ENCODE assay signal across 25 cellular contexts in genomic region chr4:85708468-85708867, GRCh38.
A peak's percentile ranks its signal among the peaks of the same experiment; 100 is the strongest.
DNase-seq lines count a peak whose midpoint lies in the region; ATAC-seq and TF ChIP-seq lines count a peak whose summit lies in the region.
"Had no signal": no experiment of that assay in that cellular context is flagged by ENCODE, and none has a peak within 500 bp of the region (broad histone marks: within the 10 kb centered on the region; RNA-seq: fewer than 3 reads in every experiment).

No MANE protein-coding gene starts in this region.

- no peaks in the 10 kb centered on the region for H3K27me3 Mint-ChIP-seq in activated B cell treated with CpG ODN at 0.5 μM for 24 hours
- H3K27me3 Mint-ChIP-seq: activated CD4-positive, alpha-beta T cell treated with anti-CD3 and anti-CD28 coated beads, Interleukin-2, amount 10 ng/mL, durations not matched to agents 24 days and 14 days; CD4-positive, alpha-beta T cell; effector memory CD8-positive, alpha-beta T cell; stimulated activated naive CD8-positive, alpha-beta T cell treated with anti-CD3 and anti-CD28 coated beads, Interleukin-15, amount 100 ng/mL, for 72 hours; T-helper 17 cell had no signal

- no peak overlapping the region for H2AFZ ChIP-seq in PC-3 (ENCODE audit: low read length)

- H3K9me2 ChIP-seq in PC-3 (replicated peaks; ENCODE audit: low read length) = no peaks in the 10 kb centered on the region

- H3K27me3 ChIP-seq in neutrophil (no peaks in the 10 kb centered on the region), PC-3 (ENCODE audit: low read length) (no peaks in the 10 kb centered on the region)
- H3K27me3 ChIP-seq: adrenal gland, brain microvascular endothelial cell, Peyer's patch, SJSA1, thyroid gland had no signal

- intact Hi-C loops in activated B cell treated with CpG ODN at 0.5 μM for 24 hours (cut with micrococcal nuclease) = loop anchor here (1.0 to 10.0 kb wide), 3 partner anchors 9 to 1296 kb away; no protein-coding TSS in a partner anchor
- intact Hi-C loops in PC-3 (cut with micrococcal nuclease) = no loop called here

- H3F3A ChIP-seq in PC-3 (ENCODE audit: low read length, unreplicated experiment) = no peaks in the 10 kb centered on the region

- no peak overlapping the region for H3K4me3 ChIP-seq in neutrophil (ENCODE audit: low read depth in 1 of 2, low read length in 1 of 2)
- no peak overlapping the region for H3K4me3 ChIP-seq in PC-3 (ENCODE audit: low read length)
- H3K4me3 ChIP-seq: adrenal gland, Peyer's patch, SJSA1, thyroid gland had no signal

- peaks cover 31 to 36% of the 10 kb centered on the region in 2 experiments for H3K4me1 ChIP-seq in neutrophil (ENCODE audit: control insufficient read depth in 1 of 2, insufficient read depth in 1 of 2, low read depth in 1 of 2, low read length in 1 of 2)
- no peaks in the 10 kb centered on the region for H3K4me1 ChIP-seq in PC-3 (ENCODE audit: insufficient read depth, low read length)
- H3K4me1 ChIP-seq: adrenal gland, Peyer's patch, SJSA1, thyroid gland had no signal

- H3K9ac ChIP-seq in PC-3 (ENCODE audit: low read length) = no peak overlapping the region

- peak overlapping the region; percentile 78 for H3K27ac Mint-ChIP-seq in activated B cell treated with CpG ODN at 0.5 μM for 24 hours
- H3K27ac Mint-ChIP-seq: activated CD4-positive, alpha-beta T cell treated with anti-CD3 and anti-CD28 coated beads, Interleukin-2, amount 10 ng/mL, durations not matched to agents 24 days and 14 days; activated T-cell treated with anti-CD3 and anti-CD28 coated beads, Interleukin-2, amount 50 U/mL, for 72 hours; CD4-positive, alpha-beta T cell; effector memory CD8-positive, alpha-beta T cell; naive thymus-derived CD8-positive, alpha-beta T cell; stimulated activated naive CD8-positive, alpha-beta T cell treated with anti-CD3 and anti-CD28 coated beads, Interleukin-15, amount 100 ng/mL, for 72 hours; T-helper 17 cell had no signal

- peak overlapping the region; percentile 39 for H3K4me3 Mint-ChIP-seq in activated B cell treated with CpG ODN at 0.5 μM for 24 hours
- H3K4me3 Mint-ChIP-seq: activated CD4-positive, alpha-beta T cell treated with anti-CD3 and anti-CD28 coated beads, Interleukin-2, amount 10 ng/mL, durations not matched to agents 24 days and 14 days; activated T-cell treated with anti-CD3 and anti-CD28 coated beads, Interleukin-2, amount 50 U/mL, for 72 hours; CD4-positive, alpha-beta T cell; effector memory CD8-positive, alpha-beta T cell; stimulated activated naive CD8-positive, alpha-beta T cell treated with anti-CD3 and anti-CD28 coated beads, Interleukin-15, amount 100 ng/mL, for 72 hours; T-helper 17 cell had no signal

- no peaks in the 10 kb centered on the region for H4K20me1 ChIP-seq in PC-3 (ENCODE audit: low read length)

- peaks cover 32% of the 10 kb centered on the region for H3K36me3 Mint-ChIP-seq in activated B cell treated with CpG ODN at 0.5 μM for 24 hours (ENCODE audit: low read depth)
- H3K36me3 Mint-ChIP-seq: naive thymus-derived CD8-positive, alpha-beta T cell had no signal

- POLR2A ChIA-PET in activated B cell treated with CpG ODN at 0.5 μM for 24 hours (lab: Charles Lee) = interaction anchor here (0.6 to 1.9 kb wide), 4 partner anchors 17 to 233 kb away, joined by 3 to 7 read pairs (median 4); partner anchors contain the start of gene ARHGAP24
- POLR2A ChIA-PET in PC-3 (lab: Charles Lee; ENCODE audit: unreplicated experiment) = no interaction called here

- peak overlapping the region; percentile 6 for H3K27ac ChIP-seq in neutrophil
- H3K27ac ChIP-seq in PC-3 (ENCODE audit: low read length) = no peak overlapping the region
- H3K27ac ChIP-seq: brain microvascular endothelial cell, SJSA1, thyroid gland had no signal

- peak; percentile 24 for DNase-seq in D341Med (ENCODE audit: low spot score)
- DNase-seq in KBM-7 = peak; percentile 2
- DNase-seq in activated B cell treated with CpG ODN at 0.5 μM for 24 hours = no peak
- DNase-seq in PC-3 = no peak
- DNase-seq in activated T-cell treated with anti-CD3 and anti-CD28 coated beads, Interleukin-2, amount 50 U/mL, for 48 hours = no peak
- DNase-seq: activated CD4-positive, alpha-beta T cell treated with anti-CD3 and anti-CD28 coated beads, Interleukin-2, amount 10 ng/mL, durations not matched to agents 24 days and 14 days; activated naive CD4-positive, alpha-beta T cell treated with Interleukin-2 at 50 U/mL for 16 hours; activated T-cell treated with anti-CD3 and anti-CD28 coated beads, Interleukin-2, amount 50 U/mL, for 72 hours; adrenal gland; brain microvascular endothelial cell; CD4-positive, alpha-beta T cell; DMS153; effector memory CD8-positive, alpha-beta T cell; H7; naive thymus-derived CD8-positive, alpha-beta T cell; NCI-H2081 treated with DMSO at 0.1 percent for 48 hours; Peyer's patch; retina; stimulated activated naive CD8-positive, alpha-beta T cell treated with anti-CD3 and anti-CD28 coated beads, Interleukin-15, amount 100 ng/mL, for 72 hours; T-helper 17 cell; thyroid gland had no signal

- peaks cover 64% of the 10 kb centered on the region for H3K4me1 Mint-ChIP-seq in activated B cell treated with CpG ODN at 0.5 μM for 24 hours
- H3K4me1 Mint-ChIP-seq: activated CD4-positive, alpha-beta T cell treated with anti-CD3 and anti-CD28 coated beads, Interleukin-2, amount 10 ng/mL, durations not matched to agents 24 days and 14 days; stimulated activated naive CD8-positive, alpha-beta T cell treated with anti-CD3 and anti-CD28 coated beads, Interleukin-15, amount 100 ng/mL, for 72 hours; T-helper 17 cell had no signal

- in situ Hi-C loops in KBM-7 (cut with MboI; ENCODE audit: low pct_unique_long_range_greater_than_20kb, low sequenced_read_pairs) = no loop called here

- H3K4me2 ChIP-seq in PC-3 (ENCODE audit: low read length) = no peak overlapping the region

- no TSS peak for BruUV-seq in PC-3 (replicated peaks; lab: Mats Ljungman, UMichigan)

- no peaks in the 10 kb centered on the region for H3K79me2 ChIP-seq in PC-3 (ENCODE audit: low read length)

- CTCF ChIA-PET in activated B cell treated with CpG ODN at 0.5 μM for 24 hours (lab: Charles Lee) (no interaction called here), PC-3 (lab: Charles Lee) (no interaction called here)

- TF ChIP-seq CTCF in activated B cell treated with CpG ODN at 0.5 μM for 24 hours (IDR thresholded peaks at IDR 0.05) (no peak), neutrophil (IDR thresholded peaks at IDR 0.05) (no peak), PC-3 (conservative IDR thresholded peaks at IDR 0.05; ENCODE audit: low read depth, low read length) (no peak)

- peaks cover 5% of the 10 kb centered on the region for H3K9me3 Mint-ChIP-seq in activated B cell treated with CpG ODN at 0.5 μM for 24 hours
- H3K9me3 Mint-ChIP-seq: activated CD4-positive, alpha-beta T cell treated with anti-CD3 and anti-CD28 coated beads, Interleukin-2, amount 10 ng/mL, durations not matched to agents 24 days and 14 days; activated T-cell treated with anti-CD3 and anti-CD28 coated beads, Interleukin-2, amount 50 U/mL, for 72 hours; CD4-positive, alpha-beta T cell had no signal

- H3K36me3 ChIP-seq in neutrophil (no peaks in the 10 kb centered on the region), PC-3 (ENCODE audit: low read depth, low read length) (no peaks in the 10 kb centered on the region)
- H3K36me3 ChIP-seq: adrenal gland, brain microvascular endothelial cell, Peyer's patch, SJSA1, thyroid gland had no signal

- no peaks in the 10 kb centered on the region for H3K9me3 ChIP-seq in neutrophil
- no peaks in the 10 kb centered on the region for H3K9me3 ChIP-seq in PC-3 (ENCODE audit: low read length)
- H3K9me3 ChIP-seq: adrenal gland, Peyer's patch, SJSA1, thyroid gland had no signal

- no peak for ATAC-seq in activated B cell treated with CpG ODN at 0.5 μM for 24 hours (ENCODE audit: low read depth)
- ATAC-seq in PC-3 = no peak
- no peak for ATAC-seq in HG03196 (IDR thresholded peaks at IDR 0.05; ENCODE audit: unreplicated experiment)
- ATAC-seq: activated T-cell treated with anti-CD3 and anti-CD28 coated beads, Interleukin-2, amount 50 U/mL, for 72 hours; effector memory CD8-positive, alpha-beta T cell; esophagus mucosa; naive thymus-derived CD8-positive, alpha-beta T cell; stimulated activated naive CD8-positive, alpha-beta T cell treated with anti-CD3 and anti-CD28 coated beads, Interleukin-15, amount 100 ng/mL, for 72 hours; T-helper 17 cell had no signal

Comparison
In these comparisons a context has a peak if more than half of its experiments do, and no peak if none do; other contexts are left out.
1. DNase-seq: peak in D341Med (single experiment) and KBM-7 (single experiment); none in activated B cell treated with CpG ODN at 0.5 μM for 24 hours (single experiment), PC-3 (single experiment) and activated T-cell treated with anti-CD3 and anti-CD28 coated beads, Interleukin-2, amount 50 U/mL, for 48 hours (0 of 2).